In the genomic region with DNA sequence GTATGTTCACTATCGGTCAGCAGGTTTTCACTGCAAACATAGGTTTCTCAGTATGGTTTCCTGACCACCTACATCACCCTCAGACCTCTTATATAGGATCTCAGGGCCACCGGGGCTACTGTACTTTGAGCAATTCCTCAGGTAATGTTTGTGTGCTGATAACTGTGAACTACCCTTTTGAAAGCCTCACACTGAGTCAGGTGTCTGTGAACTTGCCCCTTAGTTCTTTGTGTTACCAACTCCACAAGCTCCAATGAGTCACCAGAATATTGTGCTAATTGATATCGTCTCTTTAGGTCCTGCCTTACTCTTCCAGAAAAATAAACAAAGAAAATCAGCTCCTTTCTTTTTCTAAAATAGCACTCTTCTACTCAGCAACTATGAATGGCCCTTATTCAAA, we compare ENCODE assay signal across 19 cellular contexts.
DNase-seq lines count a peak whose midpoint lies in the region; TF ChIP-seq lines count a peak whose summit lies in the region.
"Had no signal": no experiment of that assay in that cellular context is flagged by ENCODE, and none has a peak within 500 bp of the region (broad histone marks: within the 10 kb centered on the region; RNA-seq: fewer than 3 reads in every experiment).

No MANE protein-coding gene starts in this region.

- no peak overlapping the region for H3K4me3 Mint-ChIP-seq in neural progenitor cell
- no peak overlapping the region for H3K4me3 Mint-ChIP-seq in activated CD4-positive, alpha-beta memory T cell treated with anti-CD3 and anti-CD28 coated beads, Interleukin-2, amount 10 ng/mL, durations not matched to agents 7 days and 5 days
- H3K4me3 Mint-ChIP-seq: B cell; CD4-positive, CD25-positive, alpha-beta regulatory T cell; GM23338; T-cell had no signal

- no peaks in the 10 kb centered on the region for H3K27me3 ChIP-seq in BLaER1 treated with 17β-estradiol and CSF1 and Interleukin-3, amounts not matched to agents 10 nM and 100 nM
- no peaks in the 10 kb centered on the region for H3K27me3 ChIP-seq in neural progenitor cell

- H4K20me1 ChIP-seq in BLaER1 treated with 17β-estradiol and CSF1 and Interleukin-3, amounts not matched to agents 10 nM and 100 nM = no peaks in the 10 kb centered on the region
- H4K20me1 ChIP-seq in neural progenitor cell (ENCODE audit: low read depth) = no peaks in the 10 kb centered on the region

- H3K9ac ChIP-seq in BLaER1 treated with 17β-estradiol and CSF1 and Interleukin-3, amounts not matched to agents 10 nM and 100 nM = no peak overlapping the region
- no peak overlapping the region for H3K9ac ChIP-seq in neural progenitor cell

- DNase-seq in M059J (ENCODE audit: low read depth) (peak; percentile 54), epithelial cell of esophagus (ENCODE audit: low read depth) (peak; percentile 58), neural progenitor cell (ENCODE audit: low spot score) (no peak), NCI-H2171 (lab: John Stamatoyannopoulos, UW) (no peak)
- no peak for DNase-seq in activated CD4-positive, alpha-beta memory T cell treated with anti-CD3 and anti-CD28 coated beads, Interleukin-2, amount 10 ng/mL, durations not matched to agents 7 days and 5 days
- DNase-seq in activated CD4-positive, alpha-beta T cell treated with anti-CD3 and anti-CD28 coated beads, Interleukin-2, amount 50 U/mL, for 4 hours = no peak
- DNase-seq: CD4-positive, CD25-positive, alpha-beta regulatory T cell; DMS79; HCEC 1CT; IMR-90; NCI-H1694 treated with DMSO at 0.1 percent for 48 hours; NCI-H2081 treated with DMSO at 0.1 percent for 48 hours; NCI-H748 treated with DMSO at 0.1 percent for 48 hours; SIG-M5; T-cell had no signal

- CTCF ChIA-PET in activated CD4-positive, alpha-beta memory T cell treated with anti-CD3 and anti-CD28 coated beads, Interleukin-2, amount 10 ng/mL, durations not matched to agents 7 days and 5 days (lab: Charles Lee) = no interaction called here

- H3K27me3 Mint-ChIP-seq in neural progenitor cell (ENCODE audit: insufficient read depth, low read depth) = peaks cover 2% of the 10 kb centered on the region
- H3K27me3 Mint-ChIP-seq in activated CD4-positive, alpha-beta memory T cell treated with anti-CD3 and anti-CD28 coated beads, Interleukin-2, amount 10 ng/mL, durations not matched to agents 7 days and 5 days = no peaks in the 10 kb centered on the region
- H3K27me3 Mint-ChIP-seq: B cell; CD4-positive, CD25-positive, alpha-beta regulatory T cell; T-cell had no signal

- no peaks in the 10 kb centered on the region for H3K9me3 ChIP-seq in BLaER1 treated with 17β-estradiol and CSF1 and Interleukin-3, amounts not matched to agents 10 nM and 100 nM (replicated peaks in 1 of 11)
- no peaks in the 10 kb centered on the region for H3K9me3 ChIP-seq in neural progenitor cell (ENCODE audit: low read depth)
- H3K9me3 ChIP-seq: A549 had no signal

- POLR2A ChIA-PET in activated CD4-positive, alpha-beta memory T cell treated with anti-CD3 and anti-CD28 coated beads, Interleukin-2, amount 10 ng/mL, durations not matched to agents 7 days and 5 days (lab: Charles Lee) = no interaction called here

- H3F3A ChIP-seq in neural progenitor cell (ENCODE audit: low read depth) = peaks cover 13% of the 10 kb centered on the region

- no peak overlapping the region for H3K4me3 ChIP-seq in BLaER1 treated with 17β-estradiol and CSF1 and Interleukin-3, amounts not matched to agents 10 nM and 100 nM
- H3K4me3 ChIP-seq in epithelial cell of esophagus (ENCODE audit: low read length) (no peak overlapping the region), neural progenitor cell (no peak overlapping the region)
- H3K4me3 ChIP-seq: A549, GM23338 had no signal

- H3K4me1 ChIP-seq in BLaER1 treated with 17β-estradiol and CSF1 and Interleukin-3, amounts not matched to agents 10 nM and 100 nM = peaks cover 12 to 25% (median 18%) of the 10 kb centered on the region in 10 experiments
- peaks cover 19% of the 10 kb centered on the region for H3K4me1 ChIP-seq in neural progenitor cell
- H3K4me1 ChIP-seq: A549 had no signal

- TF ChIP-seq CTCF in epithelial cell of esophagus (IDR thresholded peaks at IDR 0.05; ENCODE audit: insufficient read depth, low read depth, low read length, missing control alignments) (no peak), neural progenitor cell (IDR thresholded peaks at IDR 0.05) (no peak)

- H3K9me3 Mint-ChIP-seq in neural progenitor cell = no peaks in the 10 kb centered on the region
- H3K9me3 Mint-ChIP-seq in activated CD4-positive, alpha-beta memory T cell treated with anti-CD3 and anti-CD28 coated beads, Interleukin-2, amount 10 ng/mL, durations not matched to agents 7 days and 5 days = no peaks in the 10 kb centered on the region
- H3K9me3 Mint-ChIP-seq: GM23338, T-cell had no signal

- peaks cover 29% of the 10 kb centered on the region for H3K4me1 Mint-ChIP-seq in neural progenitor cell
- H3K4me1 Mint-ChIP-seq in activated CD4-positive, alpha-beta memory T cell treated with anti-CD3 and anti-CD28 coated beads, Interleukin-2, amount 10 ng/mL, durations not matched to agents 7 days and 5 days = no peaks in the 10 kb centered on the region
- H3K4me1 Mint-ChIP-seq: B cell, T-cell had no signal

- no peaks in the 10 kb centered on the region for H3K36me3 Mint-ChIP-seq in neural progenitor cell
- no peaks in the 10 kb centered on the region for H3K36me3 Mint-ChIP-seq in activated CD4-positive, alpha-beta memory T cell treated with anti-CD3 and anti-CD28 coated beads, Interleukin-2, amount 10 ng/mL, durations not matched to agents 7 days and 5 days (ENCODE audit: low read depth)

- no peak overlapping the region for H3K27ac Mint-ChIP-seq in neural progenitor cell
- H3K27ac Mint-ChIP-seq in activated CD4-positive, alpha-beta memory T cell treated with anti-CD3 and anti-CD28 coated beads, Interleukin-2, amount 10 ng/mL, durations not matched to agents 7 days and 5 days = no peak overlapping the region
- H3K27ac Mint-ChIP-seq: B cell, GM23338, T-cell had no signal

- H3K79me2 ChIP-seq in neural progenitor cell (ENCODE audit: low read depth) = no peaks in the 10 kb centered on the region

- H2AFZ ChIP-seq in neural progenitor cell (replicated peaks) = no peak overlapping the region

- H3K27ac ChIP-seq in BLaER1 treated with 17β-estradiol and CSF1 and Interleukin-3, amounts not matched to agents 10 nM and 100 nM = no peak overlapping the region
- H3K27ac ChIP-seq in neural progenitor cell = no peak overlapping the region
- H3K27ac ChIP-seq: A549 had no signal

- peak overlapping the region in 6 of 11 experiments; percentile 61 to 82 (median 74); a peak in 12 of 22 replicates for H3K4me2 ChIP-seq in BLaER1 treated with 17β-estradiol and CSF1 and Interleukin-3, amounts not matched to agents 10 nM and 100 nM
- H3K4me2 ChIP-seq in neural progenitor cell = peak overlapping the region; percentile 39
- H3K4me2 ChIP-seq: A549, GM23338 had no signal

- H3K36me3 ChIP-seq in BLaER1 treated with 17β-estradiol and CSF1 and Interleukin-3, amounts not matched to agents 10 nM and 100 nM = no peaks in the 10 kb centered on the region
- H3K36me3 ChIP-seq in neural progenitor cell = no peaks in the 10 kb centered on the region

Comparison
In these comparisons a context has a peak if more than half of its experiments do, and no peak if none do; other contexts are left out.
1. DNase-seq: peak in M059J (single experiment) and epithelial cell of esophagus (single experiment); none in neural progenitor cell (single experiment), activated CD4-positive, alpha-beta memory T cell treated with anti-CD3 and anti-CD28 coated beads, Interleukin-2, amount 10 ng/mL, durations not matched to agents 7 days and 5 days (single experiment), activated CD4-positive, alpha-beta T cell treated with anti-CD3 and anti-CD28 coated beads, Interleukin-2, amount 50 U/mL, for 4 hours (0 of 2) and NCI-H2171 (single experiment).